In genomic region chr2:1556776-1557466, GRCh38 we compare ENCODE assay signal across 12 cellular contexts.
A peak's percentile ranks its signal among the peaks of the same experiment; 100 is the strongest.
DNase-seq lines count a peak whose midpoint lies in the region; ATAC-seq and TF ChIP-seq lines count a peak whose summit lies in the region.
"Had no signal": no experiment of that assay in that cellular context is flagged by ENCODE, and none has a peak within 500 bp of the region (broad histone marks: within the 10 kb centered on the region; RNA-seq: fewer than 3 reads in every experiment).

No MANE protein-coding gene starts in this region.

- TF ChIP-seq CTCF in AG10803 (conservative IDR thresholded peaks at IDR 0.05; ENCODE audit: low read length), result no peak
- TF ChIP-seq CTCF in epithelial cell of esophagus (IDR thresholded peaks at IDR 0.05; ENCODE audit: insufficient read depth, low read depth, low read length, missing control alignments), result no peak
- TF ChIP-seq CTCF in ovary (IDR thresholded peaks at IDR 0.05), result no peak

- WGBS in ovary, 3 donors, result 76 to 86% (median 78%) methylated on average over 13 of the region's 13 CpGs

- no peak for TF ChIP-seq POLR2A in ovary (IDR thresholded peaks at IDR 0.05)

- no peak for TF ChIP-seq EP300 in ovary (IDR thresholded peaks at IDR 0.05)

- H3K27me3 ChIP-seq in MG63, result no peaks in the 10 kb centered on the region
- H3K27me3 ChIP-seq in ovary, result no peaks in the 10 kb centered on the region

- no peaks in the 10 kb centered on the region for H3K36me3 ChIP-seq in MG63
- H3K36me3 ChIP-seq in ovary, result no peaks in the 10 kb centered on the region

- no peak overlapping the region for H3K27ac ChIP-seq in ovary

- no peak for ATAC-seq in HG03025 (IDR thresholded peaks at IDR 0.05; ENCODE audit: low FRiP score, unreplicated experiment)
- ATAC-seq in sciatic nerve, result no peak
- ATAC-seq in HG03460 (IDR thresholded peaks at IDR 0.05; ENCODE audit: unreplicated experiment), result no peak
- ATAC-seq: activated naive CD4-positive, alpha-beta T cell treated with anti-CD3 and anti-CD28 coated beads, Interleukin-2, amount 50 U/mL, for 72 hours had no signal

- H3K4me3 ChIP-seq in AG10803 (ENCODE audit: low read length) (no peak overlapping the region), MG63 (no peak overlapping the region), epithelial cell of esophagus (ENCODE audit: low read length) (no peak overlapping the region), ovary (no peak overlapping the region)

- no peaks in the 10 kb centered on the region for H3K9me3 ChIP-seq in MG63
- H3K9me3 ChIP-seq in ovary, result no peaks in the 10 kb centered on the region

- H3K4me1 ChIP-seq in ovary (ENCODE audit: insufficient read depth), result no peaks in the 10 kb centered on the region

- intact Hi-C loops in ovary (cut with DNase I) (loop anchor here in 1 of 4 donors (10.0 kb wide), 1 partner anchor 842 kb away; no protein-coding TSS in a partner anchor), sciatic nerve (cut with DNase I) (no loop called here)

- peak; percentile 55 for DNase-seq in AG10803 (ENCODE audit: low read depth)
- DNase-seq in MG63, result peak; percentile 38
- DNase-seq in epithelial cell of esophagus (ENCODE audit: low read depth), result peak; percentile 16
- DNase-seq in lung microvascular endothelial cell (ENCODE audit: low read depth in 2 of 2), result peak; percentile 69 to 94
- DNase-seq in ovary, result no peak
- no peak for DNase-seq in sciatic nerve (ENCODE audit: low spot score)
- DNase-seq: activated CD4-positive, alpha-beta memory T cell treated with anti-CD3 and anti-CD28 coated beads, Interleukin-2, amount 10 ng/mL, durations not matched to agents 7 days and 5 days; CD4-positive, alpha-beta T cell; NCI-H526 had no signal

Comparison
In these comparisons a context has a peak if more than half of its experiments do, and no peak if none do; other contexts are left out.
1. DNase-seq: peak in AG10803 (single experiment), MG63 (single experiment), epithelial cell of esophagus (single experiment) and lung microvascular endothelial cell (2 of 2); none in ovary (0 of 5) and sciatic nerve (single experiment).